ENCODE assay signal across 26 cellular contexts in genomic region chr3:73950781-73951180, GRCh38.
A peak's percentile ranks its signal among the peaks of the same experiment; 100 is the strongest.
DNase-seq lines count a peak whose midpoint lies in the region; ATAC-seq lines count a peak whose summit lies in the region.
"Had no signal": no experiment of that assay in that cellular context is flagged by ENCODE, and none has a peak within 500 bp of the region (broad histone marks: within the 10 kb centered on the region; RNA-seq: fewer than 3 reads in every experiment).

No MANE protein-coding gene starts in this region.

- no peak overlapping the region for H3K4me3 ChIP-seq in HAP-1
- H3K4me3 ChIP-seq: A549, GM12878, MG63, SK-N-MC had no signal

- DNase-seq in Ammon's horn (ENCODE audit: low spot score), result peak; percentile 2
- DNase-seq in HAP-1 (ENCODE audit: low spot score in 2 of 2), result peak; percentile 62 to 91
- peak; percentile 7 for DNase-seq in NCI-H69 (lab: John Stamatoyannopoulos, UW)
- peak; percentile 10 for DNase-seq in inferior parietal cortex (ENCODE audit: extremely low spot score)
- no peak for DNase-seq in activated T-cell treated with anti-CD3 and anti-CD28 coated beads for 4 hours
- DNase-seq: AML-193; C1 segment of cervical spinal cord; CD4-positive, alpha-beta memory T cell; COR-L47; DMS79; EL; GDM1; KG1; MG63; NCI-H1105 treated with DMSO at 0.1 percent for 48 hours; NCI-H1930; NCI-H345; NCI-H510A treated with DMSO at 0.1 percent for 48 hours; SIG-M5; T-helper 2 cell had no signal

- H3K36me3 ChIP-seq in HAP-1 (replicated peaks), result no peaks in the 10 kb centered on the region
- H3K36me3 ChIP-seq: MG63 had no signal

- no peaks in the 10 kb centered on the region for H3K9me3 ChIP-seq in HAP-1
- H3K9me3 ChIP-seq: A549, MG63 had no signal

- no peaks in the 10 kb centered on the region for H3K27me3 ChIP-seq in HAP-1 (ENCODE audit: low read depth)
- H3K27me3 ChIP-seq: MG63 had no signal

- in situ Hi-C loops in HAP-1 (cut with MboI; ENCODE audit: low sequenced_read_pairs), result loop anchor here (10.0 kb wide), 1 partner anchor 66 kb away; no protein-coding TSS in a partner anchor

- ATAC-seq in HG03280 (IDR thresholded peaks at IDR 0.05; ENCODE audit: unreplicated experiment), result no peak
- no peak for ATAC-seq in GM21619 (IDR thresholded peaks at IDR 0.05; ENCODE audit: unreplicated experiment)
- ATAC-seq: A549, GM12878, Panc1 had no signal

- peaks cover 38% of the 10 kb centered on the region for H3K4me1 ChIP-seq in HAP-1
- H3K4me1 ChIP-seq: A549 had no signal
